ENCODE assay signal across 11 cellular contexts in the genomic region with DNA sequence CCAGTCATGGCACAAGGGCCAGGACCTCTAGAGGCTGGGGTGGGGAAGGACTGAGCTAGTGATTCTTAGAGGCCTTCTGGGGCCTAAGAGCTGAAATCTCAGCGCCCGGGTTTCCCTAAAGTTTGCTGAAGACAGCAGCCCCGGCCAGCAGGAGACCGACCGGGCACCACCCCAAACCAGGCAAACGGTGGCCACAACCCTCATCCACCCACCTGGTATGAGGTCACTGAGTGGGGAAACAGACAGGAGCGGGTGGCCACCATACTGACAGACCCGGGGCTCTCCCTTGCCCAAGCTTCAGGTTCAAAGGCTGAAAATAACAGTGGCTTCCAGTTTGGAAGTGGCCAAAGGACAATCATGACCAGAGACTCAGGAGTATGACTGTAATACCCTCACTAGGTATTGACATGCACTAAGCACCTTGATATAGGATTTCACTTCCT. TPM values are rescaled to one million over a fixed set of nuclear protein-coding genes. Genes with fewer than 3 reads are reported as not detected.
A peak's percentile ranks its signal among the peaks of the same experiment; 100 is the strongest.
DNase-seq lines count a peak whose midpoint lies in the region; ATAC-seq, FAIRE-seq and TF ChIP-seq lines count a peak whose summit lies in the region.
"Had no signal": no experiment of that assay in that cellular context is flagged by ENCODE, and none has a peak within 500 bp of the region (broad histone marks: within the 10 kb centered on the region; RNA-seq: fewer than 3 reads in every experiment).

No MANE protein-coding gene starts in this region.

- TF ChIP-seq RAD21 in K562 (CRISPR knock-in tag; conservative IDR thresholded peaks at IDR 0.05 in 1 of 2, IDR thresholded peaks at IDR 0.05 in 1 of 2), result no peak

- H3K27me3 ChIP-seq in K562 (ENCODE audit: control insufficient read depth in 2 of 2, insufficient read depth in 2 of 2, low read length in 2 of 2), result no peaks in the 10 kb centered on the region
- H3K27me3 ChIP-seq in suprapubic skin, result no peaks in the 10 kb centered on the region

- no peaks in the 10 kb centered on the region for H3K9me1 ChIP-seq in K562 (ENCODE audit: control insufficient read depth, insufficient read depth, low read length)

- in situ Hi-C loops in K562 (cut with MboI), result loop anchor here (5.0 kb wide), 1 partner anchor 157 kb away; no protein-coding TSS in a partner anchor

- H3K36me3 ChIP-seq in K562 (ENCODE audit: control insufficient read depth, insufficient read depth, low read length) (peaks cover 58% of the 10 kb centered on the region; the same call in 2 of the 3 replicates), mesodermal cell (ENCODE audit: control insufficient read depth, insufficient read depth, low read length) (peaks cover 38% of the 10 kb centered on the region), suprapubic skin (peaks cover 33% of the 10 kb centered on the region)

- no peaks in the 10 kb centered on the region for H4K20me1 ChIP-seq in K562 (replicated peaks; ENCODE audit: control insufficient read depth, insufficient read depth, low read length)

- H3K9me3 ChIP-seq in K562 (replicated peaks; ENCODE audit: control insufficient read depth, insufficient read depth, low read depth, low read length), result no peaks in the 10 kb centered on the region
- H3K9me3 ChIP-seq in mesodermal cell (ENCODE audit: control insufficient read depth, low read length), result no peaks in the 10 kb centered on the region
- no peaks in the 10 kb centered on the region for H3K9me3 ChIP-seq in suprapubic skin

- 66% methylated on average over 8 of the region's 8 CpGs for WGBS in K562 (ENCODE audit: insufficient coverage, low coverage, missing lambda C conversion rate)
- 94 to 95% methylated on average over 5 to 6 of the region's 8 CpGs for WGBS in mesodermal cell (ENCODE audit: insufficient coverage in 2 of 2), 2 experiments
- 54% methylated on average over 6 of the region's 8 CpGs for WGBS in suprapubic skin

- H3K79me2 ChIP-seq in K562 (ENCODE audit: control insufficient read depth, insufficient read depth, low read length), result peaks cover 19% of the 10 kb centered on the region

- no peak overlapping the region for H3K4me3 ChIP-seq in K562
- H3K4me3 ChIP-seq in mesodermal cell (ENCODE audit: extremely low read depth, insufficient read depth, low read length, poor library complexity, severe bottlenecking), result no peak overlapping the region
- no peak overlapping the region for H3K4me3 ChIP-seq in suprapubic skin

- POLR2A ChIA-PET in K562 (lab: Yijun Ruan, JAX), result interaction anchor here (0.6 to 5.9 kb wide), 9 partner anchors 8 to 148 kb away, joined by 3 to 73 read pairs (median 3); a partner anchor contains a TSS

- no peak for TF ChIP-seq CTCF in K562 (IDR thresholded peaks at IDR 0.05 in 2 of 3, conservative IDR thresholded peaks at IDR 0.05 in 1 of 3; ENCODE audit: insufficient read depth in 2 of 3, low read depth in 1 of 3, low read length in 3 of 3)
- TF ChIP-seq CTCF in suprapubic skin (IDR thresholded peaks at IDR 0.05), result no peak

- CTCF ChIA-PET in K562 (lab: Yijun Ruan, JAX; ENCODE audit: low intra/inter-chr PET ratio), result interaction anchor here (0.8 to 2.6 kb wide), 3 partner anchors 11 to 43 kb away, joined by 5 to 46 read pairs (median 7); no protein-coding TSS in a partner anchor

- H3K27ac ChIP-seq in K562 (ENCODE audit: extremely low read depth, low read depth, low read length) (peak overlapping the region; percentile 8; the same call in 1 of the 3 replicates), mesodermal cell (ENCODE audit: low read depth, low read length, severe bottlenecking) (peak overlapping the region; percentile 16), suprapubic skin (peak overlapping the region; percentile 70)

- FAIRE-seq in K562 (lab: Jason Lieb, UNC), result no peak
- FAIRE-seq: colon had no signal

- no peak for ATAC-seq in K562

- no peak overlapping the region for H2AFZ ChIP-seq in K562 (ENCODE audit: low read depth, low read length)

- peaks cover 15 to 63% of the 10 kb centered on the region in 2 experiments; a peak in 4 of 5 replicates for H3K4me1 ChIP-seq in K562 (replicated peaks in 1 of 2; ENCODE audit: control insufficient read depth in 2 of 2, insufficient read depth in 2 of 2, low read length in 2 of 2)
- H3K4me1 ChIP-seq in mesodermal cell (ENCODE audit: control insufficient read depth, insufficient read depth, low read length, poor library complexity, severe bottlenecking), result peaks cover 44% of the 10 kb centered on the region
- H3K4me1 ChIP-seq in suprapubic skin, result peaks cover 88% of the 10 kb centered on the region

- no peak overlapping the region for H3K4me2 ChIP-seq in K562 (ENCODE audit: insufficient read depth, low read length)

- no peak for TF ChIP-seq POLR2A in K562 (conservative IDR thresholded peaks at IDR 0.05)
- TF ChIP-seq POLR2A in suprapubic skin (IDR thresholded peaks at IDR 0.05), result no peak

- TF ChIP-seq EP300 in K562 (IDR thresholded peaks at IDR 0.05; ENCODE audit: low read length), result no peak
- no peak for TF ChIP-seq EP300 in suprapubic skin (IDR thresholded peaks at IDR 0.05)

- no TSS peak for BruUV-seq in K562 (replicated peaks; lab: Mats Ljungman, UMichigan)

- 0 out of 4 replicates have a peak overlapping the region, but pooled peaks of 1 of the 2 experiments have one; percentile 30 for H3K9ac ChIP-seq in K562 (ENCODE audit: insufficient read depth in 1 of 2, low read depth in 2 of 2, low read length in 2 of 2)

- DNase-seq in DMS 273 (lab: John Stamatoyannopoulos, UW; ENCODE audit: unreplicated experiment) (peak; percentile 56), DMS 273 treated with DMSO at 0.1 percent for 48 hours (lab: John Stamatoyannopoulos, UW) (no peak), K562 (ENCODE audit: extremely low read depth in 1 of 4, low spot score in 3 of 4) (no peak), suprapubic skin (ENCODE audit: low spot score in 2 of 2) (no peak), GF-D8 (lab: John Stamatoyannopoulos, UW) (no peak), AG08395 (ENCODE audit: low spot score) (no peak), COR-L47 (lab: John Stamatoyannopoulos, UW) (no peak)
- DNase-seq: 8988T, GOT3 had no signal

- intact Hi-C loops in K562 (cut with micrococcal nuclease), result no loop called here

TF ChIP-seq in K562, 482 proteins besides CTCF, POLR2A, EP300 and RAD21:
- 0 out of 2 replicates have a peak, but pooled peaks have one; percentile 28 for TF ChIP-seq POLR2G (IDR thresholded peaks at IDR 0.05; ENCODE audit: low read depth, low read length)
- peak; percentile 53 for TF ChIP-seq RBM22 (IDR thresholded peaks at IDR 0.05; ENCODE audit: low read depth, low read length, poor library complexity, severe bottlenecking)
- TF ChIP-seq EGR1 (conservative IDR thresholded peaks at IDR 0.05), result 0 out of 2 replicates have a peak, but pooled peaks have one; percentile 4
- TF ChIP-seq ZNF12 (CRISPR knock-in tag; IDR thresholded peaks at IDR 0.05), result 0 out of 2 replicates have a peak, but pooled peaks have one; percentile 33
- TF ChIP-seq TAF9B (IDR thresholded peaks at IDR 0.05; ENCODE audit: partially characterized antibody), result no peak
- TF ChIP-seq FOXP1 (CRISPR knock-in tag; IDR thresholded peaks at IDR 0.05), result 0 out of 2 replicates have a peak, but pooled peaks have one; percentile 31

RNA-seq across cellular contexts. Expression of a gene that starts 35.0 kb away (rescaled TPM):
- total RNA-seq in K562 (2011; cell fraction: chromatin; rRNA removed; ENCODE audit: low replicate concordance), result 71.5 and 250 TPM in 2 replicates
- total RNA-seq in K562 (2011; cell fraction: nucleolus; rRNA removed), result 362 and 403 TPM in 2 replicates
- 143 and 176 TPM in 2 replicates for total RNA-seq in K562 (2011; cell fraction: nucleoplasm; rRNA removed)
- total RNA-seq in K562 (2014; rRNA removed), result 358 and 410 TPM in 2 replicates
- total RNA-seq in K562 (2014; rRNA removed; fragmentation: Illumina TruSeq; extraction: Trizol), result 40.1 and 40.5 TPM in 2 replicates
- 65.0 and 66.8 TPM in 2 replicates for total RNA-seq in K562 (2015; rRNA removed; fragmentation: Illumina TruSeq; extraction: Trizol)
- total RNA-seq in K562 (2021), result 160 and 167 TPM in 2 replicates
- 75.8 and 119 TPM in 2 replicates for polyA plus RNA-seq in K562 (2011; rRNA removed)
- polyA plus RNA-seq in K562 (2011; cell fraction: cytosol; rRNA removed), result 230 and 856 TPM in 2 replicates
- polyA plus RNA-seq in K562 (2011; cell fraction: nucleus; rRNA removed), result 232 and 726 TPM in 2 replicates
- polyA plus RNA-seq in K562 (2012), result 82.5 and 140 TPM in 2 replicates
- polyA plus RNA-seq in K562 (2014; fragmentation: Illumina TruSeq; extraction: Trizol), result 20.8 and 50.8 TPM in 2 replicates
- polyA plus RNA-seq in K562 (2014; fragmentation: Nextera tagmentation; extraction: Ambion mirVana), result 1 to 10 TPM; 1.4 to 4.4 TPM
- 298 and 319 TPM in 2 replicates for polyA plus RNA-seq in K562 (2014; rRNA removed)
- 14.9 and 32.5 TPM in 2 replicates for polyA minus RNA-seq in K562 (2011; rRNA and poly(A)+ RNA removed)
- polyA minus RNA-seq in K562 (2011; cell fraction: cytosol; rRNA and poly(A)+ RNA removed), result 90.2 and 138 TPM in 2 replicates
- polyA minus RNA-seq in K562 (2011; cell fraction: nucleus; rRNA and poly(A)+ RNA removed), result 183 and 246 TPM in 2 replicates
- 455 TPM for polyA plus RNA-seq in mesodermal cell (2013, experiment 1 of 2)
- polyA plus RNA-seq in mesodermal cell (2013, experiment 2 of 2), result 320 TPM
- total RNA-seq in suprapubic skin, result 100 to 1,000 TPM; 335 to 766 (median 507) TPM

RNA-seq across cellular contexts. Expression of a gene that starts 55.8 kb away (rescaled TPM):
- total RNA-seq in K562 (2011; cell fraction: chromatin; rRNA removed; ENCODE audit: low replicate concordance), result 232 and 437 TPM in 2 replicates
- total RNA-seq in K562 (2011; cell fraction: nucleolus; rRNA removed), result 349 and 425 TPM in 2 replicates
- total RNA-seq in K562 (2011; cell fraction: nucleoplasm; rRNA removed), result 318 and 321 TPM in 2 replicates
- 42.0 and 64.1 TPM in 2 replicates for total RNA-seq in K562 (2014; rRNA removed)
- total RNA-seq in K562 (2014; rRNA removed; fragmentation: Illumina TruSeq; extraction: Trizol), result 61.7 and 62.1 TPM in 2 replicates
- 74.5 and 74.8 TPM in 2 replicates for total RNA-seq in K562 (2015; rRNA removed; fragmentation: Illumina TruSeq; extraction: Trizol)
- 136 and 146 TPM in 2 replicates for total RNA-seq in K562 (2021)
- 112 and 125 TPM in 2 replicates for polyA plus RNA-seq in K562 (2011; rRNA removed)
- 90.7 and 156 TPM in 2 replicates for polyA plus RNA-seq in K562 (2011; cell fraction: cytosol; rRNA removed)
- polyA plus RNA-seq in K562 (2011; cell fraction: nucleus; rRNA removed), result 116 and 132 TPM in 2 replicates
- polyA plus RNA-seq in K562 (2012), result 109 and 181 TPM in 2 replicates
- polyA plus RNA-seq in K562 (2014; fragmentation: Illumina TruSeq; extraction: Trizol), result 98.4 and 102 TPM in 2 replicates
- polyA plus RNA-seq in K562 (2014; fragmentation: Nextera tagmentation; extraction: Ambion mirVana), result 10 to 100 TPM in 1 of 2 experiments, 1 to 10 TPM in 1; 7.7 to 17.9 TPM
- 99.6 and 111 TPM in 2 replicates for polyA plus RNA-seq in K562 (2014; rRNA removed)
- 83.1 and 88.4 TPM in 2 replicates for polyA minus RNA-seq in K562 (2011; rRNA and poly(A)+ RNA removed)
- 81.1 and 84.3 TPM in 2 replicates for polyA minus RNA-seq in K562 (2011; cell fraction: cytosol; rRNA and poly(A)+ RNA removed)
- 65.8 and 88.5 TPM in 2 replicates for polyA minus RNA-seq in K562 (2011; cell fraction: nucleus; rRNA and poly(A)+ RNA removed)
- 110 TPM for polyA plus RNA-seq in mesodermal cell (2013, experiment 1 of 2)
- polyA plus RNA-seq in mesodermal cell (2013, experiment 2 of 2), result 92.7 TPM
- 10 to 100 TPM; 44.3 to 59.7 (median 54.4) TPM for total RNA-seq in suprapubic skin

Comparison
In these comparisons a context has a peak if more than half of its experiments do, and no peak if none do; other contexts are left out.
1. H3K27ac ChIP-seq: peak in every context shown above with its lines; median percentile 70 in suprapubic skin; 16 in mesodermal cell; 8 in K562.